In genomic region chr1:92167151-92167550, GRCh38 we compare ENCODE assay signal across 21 cellular contexts. TPM values are rescaled to one million over a fixed set of nuclear protein-coding genes. Genes with fewer than 3 reads are reported as not detected.
A peak's percentile ranks its signal among the peaks of the same experiment; 100 is the strongest.
DNase-seq lines count a peak whose midpoint lies in the region; ATAC-seq and TF ChIP-seq lines count a peak whose summit lies in the region.
"Had no signal": no experiment of that assay in that cellular context is flagged by ENCODE, and none has a peak within 500 bp of the region (broad histone marks: within the 10 kb centered on the region; RNA-seq: fewer than 3 reads in every experiment).

No MANE protein-coding gene starts in this region.

- H3K27me3 ChIP-seq in foreskin keratinocyte, result no peaks in the 10 kb centered on the region

- H3K4me1 ChIP-seq in foreskin keratinocyte, result no peaks in the 10 kb centered on the region
- H3K4me1 ChIP-seq: A549, Caco-2 had no signal

- TF ChIP-seq CTCF in VCaP (conservative IDR thresholded peaks at IDR 0.05) (no peak), foreskin keratinocyte (conservative IDR thresholded peaks at IDR 0.05) (no peak)

- H3K27ac ChIP-seq in VCaP, result peak overlapping the region; percentile 8; the same call in 1 of the 2 replicates
- no peak overlapping the region for H3K27ac ChIP-seq in foreskin keratinocyte
- H3K27ac ChIP-seq: 22Rv1, A549, C4-2B had no signal

- peak; percentile 5 for DNase-seq in DMS 273 (lab: John Stamatoyannopoulos, UW; ENCODE audit: unreplicated experiment)
- DNase-seq in DMS 273 treated with DMSO at 0.1 percent for 48 hours (lab: John Stamatoyannopoulos, UW), result no peak
- peak; percentile 39 for DNase-seq in NCI-H446 treated with DMSO at 0.1 percent for 48 hours (lab: John Stamatoyannopoulos, UW)
- DNase-seq in cerebellum (ENCODE audit: low spot score), result peak; percentile 53
- no peak for DNase-seq in foreskin keratinocyte
- DNase-seq: AML-193; Caco-2; CD4-positive, alpha-beta T cell; DMS53; DND-41; EL; HCEC 1CT had no signal

- ATAC-seq in GM18498 (IDR thresholded peaks at IDR 0.05; ENCODE audit: unreplicated experiment) (no peak), foreskin keratinocyte (no peak), GM21737 (IDR thresholded peaks at IDR 0.05; ENCODE audit: unreplicated experiment) (no peak)
- ATAC-seq: A549, GM23338 had no signal

RNA-seq across cellular contexts. Expression of gene C1orf146, which starts 50.6 kb away (rescaled TPM):
- total RNA-seq in cerebellum, result not detected
- total RNA-seq in foreskin keratinocyte, result not detected in 2 replicates
- not detected in 2 replicates for polyA plus RNA-seq in foreskin keratinocyte
- total RNA-seq: Caco-2; CD4-positive, alpha-beta T cell; GM23338; HT-29 had no signal
- polyA plus RNA-seq: A549, BJ, GM23338 had no signal

Comparison
In these comparisons a context has a peak if more than half of its experiments do, and no peak if none do; other contexts are left out.
1. DNase-seq: peak in DMS 273 (single experiment), NCI-H446 treated with DMSO at 0.1 percent for 48 hours (single experiment) and cerebellum (single experiment); none in DMS 273 treated with DMSO at 0.1 percent for 48 hours (single experiment) and foreskin keratinocyte (0 of 2).